Comparison of ENCODE assay signal across 8 cellular contexts in genomic region chr19:18291590-18292459, GRCh38. TPM values are rescaled to one million over a fixed set of nuclear protein-coding genes. Genes with fewer than 3 reads are reported as not detected.
DNase-seq lines count a peak whose midpoint lies in the region; ATAC-seq lines count a peak whose summit lies in the region.

No MANE protein-coding gene starts in this region.

- DNase-seq in DMS79 treated with DMSO at 0.1 percent for 48 hours (lab: John Stamatoyannopoulos, UW) (peak; percentile 28), H4 (ENCODE audit: low spot score) (peak; percentile 77), NCI-H2227 (lab: John Stamatoyannopoulos, UW; ENCODE audit: unreplicated experiment) (peak; percentile 80), medulla oblongata (ENCODE audit: extremely low spot score) (peak; percentile 90)
- DNase-seq in activated CD8-positive, alpha-beta T cell treated with anti-CD3 and anti-CD28 coated beads, Interleukin-2, amount 10 ng/mL, durations not matched to agents 7 days and 5 days: peak; percentile 93
- peak; percentile 65 to 73 (median 67) for DNase-seq in effector memory CD4-positive, alpha-beta T cell
- DNase-seq in stimulated activated CD8-positive, alpha-beta memory T cell treated with anti-CD3 and anti-CD28 coated beads, Interleukin-15, amount 100 ng/mL, for 1 hour (ENCODE audit: low read depth): peak; percentile 57

- H3K36me3 ChIP-seq in effector memory CD4-positive, alpha-beta T cell (ENCODE audit: control insufficient read depth, insufficient read depth, low read length): no peaks in the 10 kb centered on the region

- peaks cover 51% of the 10 kb centered on the region for H3K4me1 ChIP-seq in effector memory CD4-positive, alpha-beta T cell (ENCODE audit: control insufficient read depth, insufficient read depth, low read length, poor library complexity, severe bottlenecking)

- no peaks in the 10 kb centered on the region for H3K9me3 ChIP-seq in effector memory CD4-positive, alpha-beta T cell (ENCODE audit: control insufficient read depth, low read length)

- H3K4me3 ChIP-seq in effector memory CD4-positive, alpha-beta T cell (ENCODE audit: insufficient read depth, low read depth, low read length, poor library complexity, severe bottlenecking): peak overlapping the region; percentile 57

- ATAC-seq in activated CD8-positive, alpha-beta T cell treated with anti-CD3 and anti-CD28 coated beads, Interleukin-2, amount 10 ng/mL, durations not matched to agents 7 days and 5 days: peak; percentile 41
- no peak for ATAC-seq in GM21526 (IDR thresholded peaks at IDR 0.05; ENCODE audit: low FRiP score, unreplicated experiment)

- peak overlapping the region; percentile 89 for H3K4me3 Mint-ChIP-seq in activated CD8-positive, alpha-beta T cell treated with anti-CD3 and anti-CD28 coated beads, Interleukin-2, amount 10 ng/mL, durations not matched to agents 7 days and 5 days

- CTCF ChIA-PET in activated CD8-positive, alpha-beta T cell treated with anti-CD3 and anti-CD28 coated beads, Interleukin-2, amount 10 ng/mL, durations not matched to agents 7 days and 5 days (lab: Charles Lee): interaction anchor here (0.6 to 6.6 kb wide), 5 partner anchors 12 to 30 kb away, joined by 3 to 159 read pairs (median 32); partner anchors contain the start of genes JUND and LSM4

- no peaks in the 10 kb centered on the region for H3K9me3 Mint-ChIP-seq in activated CD8-positive, alpha-beta T cell treated with anti-CD3 and anti-CD28 coated beads, Interleukin-2, amount 10 ng/mL, durations not matched to agents 7 days and 5 days (ENCODE audit: insufficient read depth)

- H3K4me1 Mint-ChIP-seq in activated CD8-positive, alpha-beta T cell treated with anti-CD3 and anti-CD28 coated beads, Interleukin-2, amount 10 ng/mL, durations not matched to agents 7 days and 5 days (ENCODE audit: low read depth): peaks cover 72% of the 10 kb centered on the region

- peak overlapping the region; percentile 93 for H3K27ac Mint-ChIP-seq in activated CD8-positive, alpha-beta T cell treated with anti-CD3 and anti-CD28 coated beads, Interleukin-2, amount 10 ng/mL, durations not matched to agents 7 days and 5 days

- H3K27me3 Mint-ChIP-seq in activated CD8-positive, alpha-beta T cell treated with anti-CD3 and anti-CD28 coated beads, Interleukin-2, amount 10 ng/mL, durations not matched to agents 7 days and 5 days (ENCODE audit: low read depth): no peaks in the 10 kb centered on the region

- POLR2A ChIA-PET in activated CD8-positive, alpha-beta T cell treated with anti-CD3 and anti-CD28 coated beads, Interleukin-2, amount 10 ng/mL, durations not matched to agents 7 days and 5 days (lab: Charles Lee): interaction anchor here (0.9 to 6.9 kb wide), 11 partner anchors 11 to 125 kb away, joined by 3 to 520 read pairs (median 7); partner anchors contain the start of genes IQCN, JUND and LSM4

- peak overlapping the region; percentile 92 for H3K27ac ChIP-seq in effector memory CD4-positive, alpha-beta T cell (ENCODE audit: insufficient read depth, low read length, poor library complexity, severe bottlenecking)

- H3K27me3 ChIP-seq in effector memory CD4-positive, alpha-beta T cell (replicated peaks; ENCODE audit: control insufficient read depth, insufficient read depth, low read length, poor library complexity, severe bottlenecking): no peaks in the 10 kb centered on the region

- peaks cover 23% of the 10 kb centered on the region for H3K36me3 Mint-ChIP-seq in activated CD8-positive, alpha-beta T cell treated with anti-CD3 and anti-CD28 coated beads, Interleukin-2, amount 10 ng/mL, durations not matched to agents 7 days and 5 days (ENCODE audit: low read depth)

RNA-seq across cellular contexts. Expression of gene JUND, which starts 10.4 kb away (rescaled TPM):
- 29.1 and 86.4 TPM in 2 replicates for total RNA-seq in H4 (2014; rRNA removed; shearing (Covaris generic))
- 100 to 1,000 TPM; 462 to 469 TPM for total RNA-seq in activated CD8-positive, alpha-beta T cell treated with anti-CD3 and anti-CD28 coated beads, Interleukin-2, amount 10 ng/mL, durations not matched to agents 7 days and 5 days

RNA-seq across cellular contexts. Expression of gene IQCN, which starts 17.6 kb away (rescaled TPM):
- total RNA-seq in H4 (2014; rRNA removed; shearing (Covaris generic)): 0.62 and 1.0 TPM in 2 replicates
- 1 to 10 TPM; 3.7 to 4.2 TPM for total RNA-seq in activated CD8-positive, alpha-beta T cell treated with anti-CD3 and anti-CD28 coated beads, Interleukin-2, amount 10 ng/mL, durations not matched to agents 7 days and 5 days

RNA-seq across cellular contexts. Expression of gene LSM4, which starts 31.1 kb away (rescaled TPM):
- 349 and 397 TPM in 2 replicates for total RNA-seq in H4 (2014; rRNA removed; shearing (Covaris generic))
- total RNA-seq in activated CD8-positive, alpha-beta T cell treated with anti-CD3 and anti-CD28 coated beads, Interleukin-2, amount 10 ng/mL, durations not matched to agents 7 days and 5 days: 100 to 1,000 TPM; 199 to 215 TPM

RNA-seq across cellular contexts. Expression of gene PGPEP1, which starts 48.6 kb away (rescaled TPM):
- 2.9 and 12.1 TPM in 2 replicates for total RNA-seq in H4 (2014; rRNA removed; shearing (Covaris generic))
- 10 to 100 TPM; 30.1 to 34.5 TPM for total RNA-seq in activated CD8-positive, alpha-beta T cell treated with anti-CD3 and anti-CD28 coated beads, Interleukin-2, amount 10 ng/mL, durations not matched to agents 7 days and 5 days

Comparison
In these comparisons a context has a peak if more than half of its experiments do, and no peak if none do; other contexts are left out.
1. DNase-seq: peak in every context shown above with its lines; median percentile 93 in activated CD8-positive, alpha-beta T cell treated with anti-CD3 and anti-CD28 coated beads, Interleukin-2, amount 10 ng/mL, durations not matched to agents 7 days and 5 days; 90 in medulla oblongata; 80 in NCI-H2227; 77 in H4; 67 in effector memory CD4-positive, alpha-beta T cell; 57 in stimulated activated CD8-positive, alpha-beta memory T cell treated with anti-CD3 and anti-CD28 coated beads, Interleukin-15, amount 100 ng/mL, for 1 hour; 28 in DMS79 treated with DMSO at 0.1 percent for 48 hours.